ENCODE assay signal across 7 cellular contexts in the genomic region with DNA sequence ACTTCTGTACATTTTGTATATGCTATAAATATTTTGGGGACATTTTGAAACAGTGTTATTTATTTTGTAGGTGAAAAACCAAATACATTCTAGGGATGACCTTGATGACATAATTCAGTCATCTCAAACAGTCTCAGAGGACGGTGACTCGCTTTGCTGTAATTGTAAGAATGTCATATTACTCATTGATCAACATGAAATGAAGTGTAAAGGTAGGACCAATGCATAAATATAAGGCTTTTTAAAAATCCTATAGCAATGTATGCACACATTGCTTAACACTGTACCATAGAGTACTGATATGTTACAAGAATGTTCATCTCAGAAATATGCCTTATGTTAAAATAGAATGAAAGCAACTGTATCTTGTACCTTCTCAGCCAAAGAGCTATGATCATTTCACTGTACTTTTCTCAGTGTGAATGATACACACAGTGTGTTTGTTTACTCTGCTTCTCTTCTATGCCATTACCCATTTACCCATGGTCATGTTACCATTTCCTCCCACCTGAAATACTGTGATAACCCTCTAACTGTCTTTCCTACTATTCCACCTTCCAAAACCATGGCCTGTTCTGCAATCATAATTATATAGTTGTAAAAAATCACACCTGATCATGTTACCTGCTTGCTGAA.
A peak's percentile ranks its signal among the peaks of the same experiment; 100 is the strongest.
DNase-seq lines count a peak whose midpoint lies in the region; ATAC-seq, FAIRE-seq and TF ChIP-seq lines count a peak whose summit lies in the region.
"Not testable (repeated sequence)": the region's sequence is repeated elsewhere in the genome, so short reads cannot be mapped to it uniquely, and the experiment has no call there.

No MANE protein-coding gene starts in this region.

- in situ Hi-C loops in IMR-90 (cut with MboI; ENCODE audit: low sequenced_read_pairs), result not testable (repeated sequence)

- H3K9ac ChIP-seq in IMR-90 (ENCODE audit: low read depth, low read length), result not testable (repeated sequence)

- ATAC-seq in IMR-90 (ENCODE audit: low read depth) (peak; percentile 40), foreskin keratinocyte (peak; percentile 66)
- peak; percentile 91 for ATAC-seq in activated CD4-positive, alpha-beta T cell treated with anti-CD3 and anti-CD28 coated beads for 36 hours
- peak; percentile 93 for ATAC-seq in activated T-helper 17 cell treated with anti-CD3 and anti-CD28 coated beads, Interleukin-2, amount 50 U/mL, for 72 hours (replicated peaks)
- ATAC-seq in stimulated activated naive CD8-positive, alpha-beta T cell treated with anti-CD3 and anti-CD28 coated beads, Interleukin-15, Interleukin-2, amounts not matched to agents 100 U/mL and 50 U/mL, for 24 hours, result peak; percentile 40

- H2BK5ac ChIP-seq in IMR-90 (ENCODE audit: low read depth, low read length, poor library complexity, severe bottlenecking), result not testable (repeated sequence)

- not testable (repeated sequence) for H3K79me1 ChIP-seq in IMR-90 (ENCODE audit: low read depth in 1 of 2, low read length in 2 of 2)

- H3K4ac ChIP-seq in IMR-90 (ENCODE audit: low read depth, low read length), result not testable (repeated sequence)

- H3K23ac ChIP-seq in IMR-90 (ENCODE audit: low read depth, low read length), result not testable (repeated sequence)

- CTCF ChIA-PET in IMR-90 (lab: Yijun Ruan, JAX); activated CD4-positive, alpha-beta T cell treated with anti-CD3 and anti-CD28 coated beads for 36 hours (lab: Charles Lee): not testable (repeated sequence)

- H2AK9ac ChIP-seq in IMR-90 (replicated peaks; ENCODE audit: low read depth, low read length, poor library complexity), result not testable (repeated sequence)

- H3K36me3 ChIP-seq in IMR-90 (ENCODE audit: control insufficient read depth, insufficient read depth, low read length), result not testable (repeated sequence)

- not testable (repeated sequence) for H3K4me3 Mint-ChIP-seq in activated CD4-positive, alpha-beta T cell treated with anti-CD3 and anti-CD28 coated beads for 36 hours; activated T-helper 17 cell treated with anti-CD3 and anti-CD28 coated beads, Interleukin-2, amount 50 U/mL, for 72 hours

- dilution Hi-C loops in IMR-90 (cut with HindIII; ENCODE audit: low sequenced_read_pairs, unreplicated experiment), result not testable (repeated sequence)

- not testable (repeated sequence) for TF ChIP-seq CTCF in IMR-90 (conservative IDR thresholded peaks at IDR 0.05; ENCODE audit: low read depth, low read length); foreskin keratinocyte (conservative IDR thresholded peaks at IDR 0.05)

- H4K20me1 ChIP-seq in IMR-90 (ENCODE audit: insufficient read depth, low read length), result not testable (repeated sequence)

- DNase-seq in H54 (ENCODE audit: insufficient read length, low spot score); IMR-90; RCC 7860 (ENCODE audit: low spot score); activated CD4-positive, alpha-beta T cell treated with anti-CD3 and anti-CD28 coated beads for 36 hours; foreskin keratinocyte; stimulated activated naive CD8-positive, alpha-beta T cell treated with anti-CD3 and anti-CD28 coated beads, Interleukin-15, Interleukin-2, amounts not matched to agents 100 U/mL and 50 U/mL, for 24 hours: not testable (repeated sequence)

- not testable (repeated sequence) for H3K18ac ChIP-seq in IMR-90 (ENCODE audit: low read depth, low read length)

- not testable (repeated sequence) for H3K27ac Mint-ChIP-seq in activated CD4-positive, alpha-beta T cell treated with anti-CD3 and anti-CD28 coated beads for 36 hours; activated T-helper 17 cell treated with anti-CD3 and anti-CD28 coated beads, Interleukin-2, amount 50 U/mL, for 72 hours

- not testable (repeated sequence) for H2BK15ac ChIP-seq in IMR-90 (ENCODE audit: low read depth, low read length)

- H2AFZ ChIP-seq in IMR-90 (replicated peaks; ENCODE audit: low read length, poor library complexity), result not testable (repeated sequence)

- not testable (repeated sequence) for H3K14ac ChIP-seq in IMR-90 (replicated peaks; ENCODE audit: low read depth, low read length)

- POLR2A ChIA-PET in IMR-90 (lab: Charles Lee; ENCODE audit: unreplicated experiment); activated CD4-positive, alpha-beta T cell treated with anti-CD3 and anti-CD28 coated beads for 36 hours (lab: Charles Lee): not testable (repeated sequence)

- BruUV-seq in IMR-90 (replicated peaks; lab: Mats Ljungman, UMichigan), result not testable (repeated sequence)

- not testable (repeated sequence) for H4K5ac ChIP-seq in IMR-90 (ENCODE audit: low read depth, low read length)

- H3K27ac ChIP-seq in IMR-90 (ENCODE audit: insufficient read depth, low read length); foreskin keratinocyte: not testable (repeated sequence)

- not testable (repeated sequence) for H3K4me1 Mint-ChIP-seq in activated CD4-positive, alpha-beta T cell treated with anti-CD3 and anti-CD28 coated beads for 36 hours; activated T-helper 17 cell treated with anti-CD3 and anti-CD28 coated beads, Interleukin-2, amount 50 U/mL, for 72 hours

- not testable (repeated sequence) for TF ChIP-seq POLR2A in H54 (IDR thresholded peaks at IDR 0.05; ENCODE audit: low read depth, low read length); IMR-90 (IDR thresholded peaks at IDR 0.05; ENCODE audit: low read depth, low read length)

- no CpG with 5 or more reads among the region's 2 CpGs for WGBS in IMR-90 (ENCODE audit: extremely low coverage in 2 of 2, insufficient read length in 1 of 2), 2 experiments

- H3K27me3 ChIP-seq in IMR-90 (ENCODE audit: control insufficient read depth, insufficient read depth, low read length); foreskin keratinocyte: not testable (repeated sequence)

- not testable (repeated sequence) for H4K91ac ChIP-seq in IMR-90 (ENCODE audit: insufficient read depth, low read depth, low read length)

- not testable (repeated sequence) for H3K9me1 ChIP-seq in IMR-90 (ENCODE audit: insufficient read depth, low read length)

- H3K9me3 Mint-ChIP-seq in activated CD4-positive, alpha-beta T cell treated with anti-CD3 and anti-CD28 coated beads for 36 hours (ENCODE audit: low read depth); activated T-helper 17 cell treated with anti-CD3 and anti-CD28 coated beads, Interleukin-2, amount 50 U/mL, for 72 hours: not testable (repeated sequence)

- H3K27me3 Mint-ChIP-seq in activated CD4-positive, alpha-beta T cell treated with anti-CD3 and anti-CD28 coated beads for 36 hours; activated T-helper 17 cell treated with anti-CD3 and anti-CD28 coated beads, Interleukin-2, amount 50 U/mL, for 72 hours: not testable (repeated sequence)

- not testable (repeated sequence) for TF ChIP-seq RAD21 in IMR-90 (IDR thresholded peaks at IDR 0.05; ENCODE audit: low read length)

- not testable (repeated sequence) for H3K56ac ChIP-seq in IMR-90 (ENCODE audit: extremely low read depth, insufficient read depth, low read length)

- H2BK20ac ChIP-seq in IMR-90 (ENCODE audit: low read depth, low read length), result not testable (repeated sequence)

- H3K36me3 Mint-ChIP-seq in activated CD4-positive, alpha-beta T cell treated with anti-CD3 and anti-CD28 coated beads for 36 hours (ENCODE audit: low read depth), result peaks cover 12% of the 10 kb centered on the region
- H3K36me3 Mint-ChIP-seq in activated T-helper 17 cell treated with anti-CD3 and anti-CD28 coated beads, Interleukin-2, amount 50 U/mL, for 72 hours (ENCODE audit: low read depth), result peaks cover 30% of the 10 kb centered on the region

- not testable (repeated sequence) for H3K4me3 ChIP-seq in IMR-90 (ENCODE audit: insufficient read depth, low read depth, low read length)

- not testable (repeated sequence) for H3K9me3 ChIP-seq in IMR-90 (ENCODE audit: control insufficient read depth, insufficient read depth, low read length)

- H3K4me1 ChIP-seq in IMR-90 (ENCODE audit: control insufficient read depth, insufficient read depth, low read length); foreskin keratinocyte: not testable (repeated sequence)

- intact Hi-C loops in IMR-90 (cut with micrococcal nuclease); activated CD4-positive, alpha-beta T cell treated with anti-CD3 and anti-CD28 coated beads for 36 hours (cut with DNase I, micrococcal nuclease): not testable (repeated sequence)

- FAIRE-seq in H54 (lab: Jason Lieb, UNC) (peak; percentile 79), RCC 7860 (lab: Jason Lieb, UNC) (peak; percentile 73)

- not testable (repeated sequence) for H2AK5ac ChIP-seq in IMR-90 (ENCODE audit: low read depth, low read length)

- not testable (repeated sequence) for H3K4me2 ChIP-seq in IMR-90 (ENCODE audit: low read depth, low read length)

- not testable (repeated sequence) for H2BK120ac ChIP-seq in IMR-90 (ENCODE audit: low read depth, low read length)

- not testable (repeated sequence) for H4K8ac ChIP-seq in IMR-90 (ENCODE audit: low read depth in 2 of 2, low read length in 2 of 2)

Comparison
In these comparisons a context has a peak if more than half of its experiments do, and no peak if none do; other contexts are left out.
1. ATAC-seq: peak in every context shown above with its lines; median percentile 93 in activated T-helper 17 cell treated with anti-CD3 and anti-CD28 coated beads, Interleukin-2, amount 50 U/mL, for 72 hours; 91 in activated CD4-positive, alpha-beta T cell treated with anti-CD3 and anti-CD28 coated beads for 36 hours; 66 in foreskin keratinocyte; 40 in IMR-90; 40 in stimulated activated naive CD8-positive, alpha-beta T cell treated with anti-CD3 and anti-CD28 coated beads, Interleukin-15, Interleukin-2, amounts not matched to agents 100 U/mL and 50 U/mL, for 24 hours.